8 cellular contexts compared by ENCODE assay signal in genomic region chr11:63020671-63021255, GRCh38. TPM values are rescaled to one million over a fixed set of nuclear protein-coding genes. Genes with fewer than 3 reads are reported as not detected.
DNase-seq lines count a peak whose midpoint lies in the region; ATAC-seq and TF ChIP-seq lines count a peak whose summit lies in the region.

No MANE protein-coding gene starts in this region.

- no peaks in the 10 kb centered on the region for H3K4me1 ChIP-seq in MM.1S (ENCODE audit: low read length)

- H4K20me1 ChIP-seq in MM.1S (ENCODE audit: insufficient read depth, low read length) = no peaks in the 10 kb centered on the region

- H3K36me3 ChIP-seq in MM.1S (replicated peaks; ENCODE audit: insufficient read depth, low read length) = no peaks in the 10 kb centered on the region

- no peak for DNase-seq in GM12864 (ENCODE audit: low read depth)
- DNase-seq in MM.1S = peak; percentile 10
- DNase-seq in cardiac fibroblast (ENCODE audit: low read depth in 2 of 2) = no peak
- peak; percentile 20 to 29 for DNase-seq in stimulated activated CD4-positive, alpha-beta T cell treated with anti-CD3 and anti-CD28 coated beads, Interleukin-12 subunit alpha, Interleukin-12 subunit beta, amount 100 ng/mL, for 24 hours (ENCODE audit: low read depth in 2 of 2)
- no peak for DNase-seq in GM19238 (ENCODE audit: insufficient read length, low spot score)
- DNase-seq in mucosa of gallbladder (ENCODE audit: low spot score) = no peak
- DNase-seq in putamen (ENCODE audit: low spot score) = no peak

- no peak for ATAC-seq in HG02885 (IDR thresholded peaks at IDR 0.05; ENCODE audit: poor library complexity, unreplicated experiment)

- H2AFZ ChIP-seq in MM.1S (ENCODE audit: low read length) = no peak overlapping the region

- H3K27ac ChIP-seq in MM.1S (ENCODE audit: low read length) = no peak overlapping the region

- H3K4me3 ChIP-seq in GM12864 (ENCODE audit: low read depth, low read length) (no peak overlapping the region), MM.1S (ENCODE audit: low read length) (no peak overlapping the region), cardiac fibroblast (replicated peaks in 1 of 2; ENCODE audit: low read depth in 2 of 2, low read length in 2 of 2) (no peak overlapping the region)

- peaks cover 24% of the 10 kb centered on the region; the same call in 1 of the 2 replicates for H3K27me3 ChIP-seq in MM.1S (replicated peaks; ENCODE audit: insufficient read depth, low read length)

- no peaks in the 10 kb centered on the region for H3F3A ChIP-seq in MM.1S (ENCODE audit: insufficient read depth, low read length)

- no peaks in the 10 kb centered on the region for H3K9me2 ChIP-seq in MM.1S (replicated peaks; ENCODE audit: insufficient read depth, low read length)

- no peak overlapping the region for H3K4me2 ChIP-seq in MM.1S (ENCODE audit: low read depth, low read length)

- no peaks in the 10 kb centered on the region for H3K9me3 ChIP-seq in MM.1S (replicated peaks; ENCODE audit: insufficient read depth, low read length)

- no peaks in the 10 kb centered on the region for H3K79me2 ChIP-seq in MM.1S (ENCODE audit: low read length)

- no peak overlapping the region for H3K9ac ChIP-seq in MM.1S (ENCODE audit: low read length)

- peak; percentile 80 for TF ChIP-seq CTCF in GM12864 (IDR thresholded peaks at IDR 0.05; ENCODE audit: low read depth, low read length, missing control alignments)
- peak; percentile 61 for TF ChIP-seq CTCF in MM.1S (IDR thresholded peaks at IDR 0.05; ENCODE audit: low read length)
- TF ChIP-seq CTCF in cardiac fibroblast (IDR thresholded peaks at IDR 0.05; ENCODE audit: low read depth, low read length) = peak; percentile 51

RNA-seq across cellular contexts. Expression of gene SLC22A8, which starts 5.1 kb away (rescaled TPM):
- not detected for total RNA-seq in mucosa of gallbladder

RNA-seq across cellular contexts. Expression of gene SLC22A6, which starts 36.0 kb away (rescaled TPM):
- not detected for total RNA-seq in mucosa of gallbladder

Comparison
In these comparisons a context has a peak if more than half of its experiments do, and no peak if none do; other contexts are left out.
1. DNase-seq: peak in MM.1S (single experiment) and stimulated activated CD4-positive, alpha-beta T cell treated with anti-CD3 and anti-CD28 coated beads, Interleukin-12 subunit alpha, Interleukin-12 subunit beta, amount 100 ng/mL, for 24 hours (2 of 2); none in GM12864 (single experiment), cardiac fibroblast (0 of 2), GM19238 (single experiment), mucosa of gallbladder (single experiment) and putamen (single experiment).
2. Peak in every context shown above with its lines, with median percentiles within 50 percentile points of each other: CTCF ChIP-seq.